ENCODE assay signal across 9 cellular contexts in genomic region chr2:14492920-14493503, GRCh38.
DNase-seq lines count a peak whose midpoint lies in the region; ATAC-seq and TF ChIP-seq lines count a peak whose summit lies in the region.
"Had no signal": no experiment of that assay in that cellular context is flagged by ENCODE, and none has a peak within 500 bp of the region (broad histone marks: within the 10 kb centered on the region; RNA-seq: fewer than 3 reads in every experiment).

No MANE protein-coding gene starts in this region.

- no peaks in the 10 kb centered on the region for H3K27me3 Mint-ChIP-seq in activated T-cell treated with anti-CD3 and anti-CD28 coated beads, Interleukin-2, amount 50 U/mL, for 72 hours (ENCODE audit: low read depth)

- H3K27ac Mint-ChIP-seq in activated T-cell treated with anti-CD3 and anti-CD28 coated beads, Interleukin-2, amount 50 U/mL, for 72 hours, result no peak overlapping the region
- H3K27ac Mint-ChIP-seq: T-helper 1 cell treated with Interleukin-12 subunit alpha and Interleukin-12 subunit beta and Interleukin-4 antibody, amounts not matched to agents 30 μg/mL and 1 μg/mL, for 36 hours had no signal

- H3K4me3 Mint-ChIP-seq in activated T-cell treated with anti-CD3 and anti-CD28 coated beads, Interleukin-2, amount 50 U/mL, for 72 hours, result no peak overlapping the region
- H3K4me3 Mint-ChIP-seq: T-helper 1 cell treated with Interleukin-12 subunit alpha and Interleukin-12 subunit beta and Interleukin-4 antibody, amounts not matched to agents 30 μg/mL and 1 μg/mL, for 36 hours had no signal

- no peaks in the 10 kb centered on the region for H3K4me1 Mint-ChIP-seq in activated T-cell treated with anti-CD3 and anti-CD28 coated beads, Interleukin-2, amount 50 U/mL, for 72 hours (ENCODE audit: low read depth)

- no peak for ATAC-seq in activated T-cell treated with anti-CD3 and anti-CD28 coated beads, Interleukin-2, amount 50 U/mL, for 72 hours (replicated peaks in 1 of 2)

- no peak overlapping the region for H3K4me3 ChIP-seq in retinal pigment epithelial cell (ENCODE audit: low read length)

- DNase-seq in H4 (ENCODE audit: low spot score), result peak; percentile 75
- DNase-seq in SW 1271 (lab: John Stamatoyannopoulos, UW), result peak; percentile 44 to 54
- peak; percentile 93 for DNase-seq in fibroblast of peridontal ligament (ENCODE audit: extremely low read depth)
- DNase-seq in retinal pigment epithelial cell (ENCODE audit: low read depth), result peak; percentile 76
- no peak for DNase-seq in UCSD-AML1 (lab: John Stamatoyannopoulos, UW; ENCODE audit: unreplicated experiment)
- no peak for DNase-seq in activated T-cell treated with anti-CD3 and anti-CD28 coated beads, Interleukin-2, amount 50 U/mL, for 72 hours
- DNase-seq in erythroblast (lab: John Stamatoyannopoulos, UW), result no peak
- DNase-seq in mesenteric fat pad (ENCODE audit: low spot score), result no peak

- no peak for TF ChIP-seq POLR2A in erythroblast (IDR thresholded peaks at IDR 0.05; ENCODE audit: low read length)

- TF ChIP-seq CTCF in retinal pigment epithelial cell (conservative IDR thresholded peaks at IDR 0.05; ENCODE audit: low read depth, low read length), result no peak

- H3K9me3 Mint-ChIP-seq in activated T-cell treated with anti-CD3 and anti-CD28 coated beads, Interleukin-2, amount 50 U/mL, for 72 hours, result peaks cover 0 to 4% of the 10 kb centered on the region in 2 donors
- H3K9me3 Mint-ChIP-seq: T-helper 1 cell treated with Interleukin-12 subunit alpha and Interleukin-12 subunit beta and Interleukin-4 antibody, amounts not matched to agents 30 μg/mL and 1 μg/mL, for 36 hours had no signal

- H3K36me3 Mint-ChIP-seq in activated T-cell treated with anti-CD3 and anti-CD28 coated beads, Interleukin-2, amount 50 U/mL, for 72 hours (ENCODE audit: insufficient read depth in 2 of 2), result no peaks in the 10 kb centered on the region

Comparison
In these comparisons a context has a peak if more than half of its experiments do, and no peak if none do; other contexts are left out.
1. DNase-seq: peak in H4 (single experiment), SW 1271 (2 of 2), fibroblast of peridontal ligament (single experiment) and retinal pigment epithelial cell (single experiment); none in UCSD-AML1 (single experiment), activated T-cell treated with anti-CD3 and anti-CD28 coated beads, Interleukin-2, amount 50 U/mL, for 72 hours (0 of 2), erythroblast (0 of 2) and mesenteric fat pad (single experiment).